In genomic region chr5:14090755-14091154, GRCh38 we compare ENCODE assay signal across 23 cellular contexts.
"Had no signal": no experiment of that assay in that cellular context is flagged by ENCODE, and none has a peak within 500 bp of the region (broad histone marks: within the 10 kb centered on the region; RNA-seq: fewer than 3 reads in every experiment).

No MANE protein-coding gene starts in this region.

- H3K36me3 ChIP-seq: esophagus muscularis mucosa, gastroesophageal sphincter, heart left ventricle, left lung, lower lobe of right lung had no signal

- H2AFZ ChIP-seq: hepatocyte had no signal

- H3K4me1 ChIP-seq: esophagus muscularis mucosa, foreskin keratinocyte, gastroesophageal sphincter, heart left ventricle, left lung, lower lobe of right lung had no signal

- ATAC-seq: foreskin keratinocyte; gastroesophageal sphincter; heart left ventricle; left cardiac atrium; left lung; left ventricle myocardium superior; lower lobe of right lung; mucosa of descending colon; naive thymus-derived CD8-positive, alpha-beta T cell had no signal

- H3K27ac ChIP-seq: coronary artery, dorsolateral prefrontal cortex, esophagus muscularis mucosa, foreskin keratinocyte, gastroesophageal sphincter, heart left ventricle, hepatocyte, left lung, lower lobe of right lung had no signal

- H3K9me3 ChIP-seq: left lung, lower lobe of right lung had no signal

- FAIRE-seq: endothelial cell of umbilical vein, frontal cortex had no signal

- DNase-seq: dermis blood vessel endothelial cell; dorsolateral prefrontal cortex; effector CD4-positive, alpha-beta T cell; effector memory CD4-positive, alpha-beta T cell; foreskin keratinocyte; heart left ventricle; hypothalamus; immature natural killer cell; islet precursor cell; left cardiac atrium; left lung; left ventricle myocardium superior; lower lobe of right lung; mesenchymal stem cell; mucosa of descending colon; naive B cell; naive thymus-derived CD8-positive, alpha-beta T cell had no signal

- H3K4me2 ChIP-seq: hepatocyte had no signal

- H3K79me2 ChIP-seq: hepatocyte had no signal

- H3K27me3 ChIP-seq: esophagus muscularis mucosa, foreskin keratinocyte, gastroesophageal sphincter, heart left ventricle, left lung had no signal

- H3K4me3 ChIP-seq: coronary artery, dorsolateral prefrontal cortex, esophagus muscularis mucosa, gastroesophageal sphincter, heart left ventricle, hepatocyte, left lung, lower lobe of right lung, mucosa of descending colon had no signal
